In genomic region chr1:26922201-26922729, GRCh38 we compare ENCODE assay signal across 8 cellular contexts. TPM values are rescaled to one million over a fixed set of nuclear protein-coding genes. Genes with fewer than 3 reads are reported as not detected.
DNase-seq lines count a peak whose midpoint lies in the region; ATAC-seq lines count a peak whose summit lies in the region.

No MANE protein-coding gene starts in this region.

- H3K27ac ChIP-seq in iPS-18a (ENCODE audit: low read length), result peak overlapping the region; percentile 88

- no peaks in the 10 kb centered on the region for H3K27me3 Mint-ChIP-seq in activated CD8-positive, alpha-beta T cell treated with anti-CD3 and anti-CD28 coated beads, Interleukin-2, amount 10 ng/mL, durations not matched to agents 7 days and 5 days (ENCODE audit: low read depth)
- H3K27me3 Mint-ChIP-seq in stimulated activated naive B cell treated with anti-CD40 and anti-IgM and Interleukin-4, amounts not matched to agents 10 μg/mL and 1 μg/mL and 100 μg/mL, for 72 hours, result no peaks in the 10 kb centered on the region

- POLR2A ChIA-PET in activated CD8-positive, alpha-beta T cell treated with anti-CD3 and anti-CD28 coated beads, Interleukin-2, amount 10 ng/mL, durations not matched to agents 7 days and 5 days (lab: Charles Lee), result interaction anchor here (0.7 to 2.4 kb wide), 3 partner anchors 22 to 380 kb away, joined by 3 to 17 read pairs (median 11); partner anchors contain the start of gene GPATCH3

- DNase-seq in stimulated activated CD4-positive, alpha-beta T cell treated with anti-CD3 and anti-CD28 coated beads, Interleukin-12 subunit alpha, Interleukin-12 subunit beta, amount 100 ng/mL, for 48 hours (ENCODE audit: low read depth in 2 of 3, low spot score in 1 of 3), result peak in 2 of 3 donors; percentile 1 to 5
- no peak for DNase-seq in stimulated activated CD4-positive, alpha-beta T cell treated with anti-CD3 and anti-CD28 coated beads, Interleukin-2, amount 100 ng/mL, for 48 hours
- DNase-seq in activated CD8-positive, alpha-beta T cell treated with anti-CD3 and anti-CD28 coated beads, Interleukin-2, amount 10 ng/mL, durations not matched to agents 7 days and 5 days, result no peak
- no peak for DNase-seq in stimulated activated naive B cell treated with anti-CD40 and anti-IgM and Interleukin-4, amounts not matched to agents 10 μg/mL and 1 μg/mL and 100 μg/mL, for 72 hours
- DNase-seq in cortex of kidney (lab: John Stamatoyannopoulos, UW) (no peak), hepatic stellate cell (ENCODE audit: low spot score) (no peak)

- peaks cover 40% of the 10 kb centered on the region for H3K4me1 Mint-ChIP-seq in activated CD8-positive, alpha-beta T cell treated with anti-CD3 and anti-CD28 coated beads, Interleukin-2, amount 10 ng/mL, durations not matched to agents 7 days and 5 days (ENCODE audit: low read depth)
- H3K4me1 Mint-ChIP-seq in stimulated activated naive B cell treated with anti-CD40 and anti-IgM and Interleukin-4, amounts not matched to agents 10 μg/mL and 1 μg/mL and 100 μg/mL, for 72 hours, result peaks cover 15 to 50% of the 10 kb centered on the region in 2 donors

- H3K9ac ChIP-seq in iPS-18a (ENCODE audit: low read length), result peak overlapping the region; percentile 96

- no peaks in the 10 kb centered on the region for H3K27me3 ChIP-seq in iPS-18a (ENCODE audit: control insufficient read depth, insufficient read depth, low read length)

- no peaks in the 10 kb centered on the region for H3K9me3 Mint-ChIP-seq in activated CD8-positive, alpha-beta T cell treated with anti-CD3 and anti-CD28 coated beads, Interleukin-2, amount 10 ng/mL, durations not matched to agents 7 days and 5 days (ENCODE audit: insufficient read depth)
- no peaks in the 10 kb centered on the region for H3K9me3 Mint-ChIP-seq in stimulated activated naive B cell treated with anti-CD40 and anti-IgM and Interleukin-4, amounts not matched to agents 10 μg/mL and 1 μg/mL and 100 μg/mL, for 72 hours

- peak overlapping the region; percentile 99 for H3K27ac Mint-ChIP-seq in activated CD8-positive, alpha-beta T cell treated with anti-CD3 and anti-CD28 coated beads, Interleukin-2, amount 10 ng/mL, durations not matched to agents 7 days and 5 days
- H3K27ac Mint-ChIP-seq in stimulated activated naive B cell treated with anti-CD40 and anti-IgM and Interleukin-4, amounts not matched to agents 10 μg/mL and 1 μg/mL and 100 μg/mL, for 72 hours, result peak overlapping the region; percentile 99

- peaks cover 34% of the 10 kb centered on the region for H3K36me3 Mint-ChIP-seq in activated CD8-positive, alpha-beta T cell treated with anti-CD3 and anti-CD28 coated beads, Interleukin-2, amount 10 ng/mL, durations not matched to agents 7 days and 5 days (ENCODE audit: low read depth)
- H3K36me3 Mint-ChIP-seq in stimulated activated naive B cell treated with anti-CD40 and anti-IgM and Interleukin-4, amounts not matched to agents 10 μg/mL and 1 μg/mL and 100 μg/mL, for 72 hours, result peaks cover 16 to 23% of the 10 kb centered on the region in 2 donors

- peak overlapping the region; percentile 97 for H3K4me3 ChIP-seq in iPS-18a (ENCODE audit: low read length)

- peak overlapping the region; percentile 98 for H3K4me3 Mint-ChIP-seq in activated CD8-positive, alpha-beta T cell treated with anti-CD3 and anti-CD28 coated beads, Interleukin-2, amount 10 ng/mL, durations not matched to agents 7 days and 5 days
- H3K4me3 Mint-ChIP-seq in stimulated activated naive B cell treated with anti-CD40 and anti-IgM and Interleukin-4, amounts not matched to agents 10 μg/mL and 1 μg/mL and 100 μg/mL, for 72 hours, result peak overlapping the region; percentile 96 to 100

- H3K9me3 ChIP-seq in iPS-18a (ENCODE audit: control insufficient read depth, low read depth, low read length), result no peaks in the 10 kb centered on the region

- CTCF ChIA-PET in activated CD8-positive, alpha-beta T cell treated with anti-CD3 and anti-CD28 coated beads, Interleukin-2, amount 10 ng/mL, durations not matched to agents 7 days and 5 days (lab: Charles Lee), result interaction anchor here (0.9 to 2.2 kb wide), 2 partner anchors 22 to 75 kb away, joined by 3 to 5 read pairs; partner anchors contain the start of gene GPATCH3

- peaks cover 7% of the 10 kb centered on the region for H3K4me1 ChIP-seq in iPS-18a (ENCODE audit: control insufficient read depth, low read depth, low read length)

- ATAC-seq in activated CD8-positive, alpha-beta T cell treated with anti-CD3 and anti-CD28 coated beads, Interleukin-2, amount 10 ng/mL, durations not matched to agents 7 days and 5 days, result peak; percentile 0
- ATAC-seq in stimulated activated naive B cell treated with anti-CD40 and anti-IgM and Interleukin-4, amounts not matched to agents 10 μg/mL and 1 μg/mL and 100 μg/mL, for 72 hours (replicated peaks), result peak; percentile 2 to 3
- ATAC-seq in HG02798 (IDR thresholded peaks at IDR 0.05; ENCODE audit: poor library complexity, unreplicated experiment), result no peak

- H3K36me3 ChIP-seq in iPS-18a (ENCODE audit: control insufficient read depth, low read depth, low read length), result peaks cover 28% of the 10 kb centered on the region

RNA-seq across cellular contexts. Expression of gene NUDC, which starts 0.7 kb away (rescaled TPM):
- 10 to 100 TPM; 85.1 to 91.2 TPM for total RNA-seq in activated CD8-positive, alpha-beta T cell treated with anti-CD3 and anti-CD28 coated beads, Interleukin-2, amount 10 ng/mL, durations not matched to agents 7 days and 5 days

RNA-seq across cellular contexts. Expression of gene NR0B2, which starts 8.5 kb away (rescaled TPM):
- total RNA-seq in activated CD8-positive, alpha-beta T cell treated with anti-CD3 and anti-CD28 coated beads, Interleukin-2, amount 10 ng/mL, durations not matched to agents 7 days and 5 days, result not detected

RNA-seq across cellular contexts. Expression of gene GPATCH3, which starts 22.0 kb away (rescaled TPM):
- total RNA-seq in activated CD8-positive, alpha-beta T cell treated with anti-CD3 and anti-CD28 coated beads, Interleukin-2, amount 10 ng/mL, durations not matched to agents 7 days and 5 days, result 10 to 100 TPM; 14.9 to 16.4 TPM

RNA-seq across cellular contexts. Expression of gene GPN2, which starts 32.2 kb away (rescaled TPM):
- total RNA-seq in activated CD8-positive, alpha-beta T cell treated with anti-CD3 and anti-CD28 coated beads, Interleukin-2, amount 10 ng/mL, durations not matched to agents 7 days and 5 days, result 10 to 100 TPM; 28.9 to 32.8 TPM

RNA-seq across cellular contexts. Expression of gene KDF1, which starts 38.0 kb away (rescaled TPM):
- not detected for total RNA-seq in activated CD8-positive, alpha-beta T cell treated with anti-CD3 and anti-CD28 coated beads, Interleukin-2, amount 10 ng/mL, durations not matched to agents 7 days and 5 days

Comparison
In these comparisons a context has a peak if more than half of its experiments do, and no peak if none do; other contexts are left out.
1. DNase-seq: peak in stimulated activated CD4-positive, alpha-beta T cell treated with anti-CD3 and anti-CD28 coated beads, Interleukin-12 subunit alpha, Interleukin-12 subunit beta, amount 100 ng/mL, for 48 hours (2 of 3); none in stimulated activated CD4-positive, alpha-beta T cell treated with anti-CD3 and anti-CD28 coated beads, Interleukin-2, amount 100 ng/mL, for 48 hours (0 of 2), activated CD8-positive, alpha-beta T cell treated with anti-CD3 and anti-CD28 coated beads, Interleukin-2, amount 10 ng/mL, durations not matched to agents 7 days and 5 days (single experiment), stimulated activated naive B cell treated with anti-CD40 and anti-IgM and Interleukin-4, amounts not matched to agents 10 μg/mL and 1 μg/mL and 100 μg/mL, for 72 hours (single experiment), cortex of kidney (single experiment) and hepatic stellate cell (single experiment).